In the genomic region with DNA sequence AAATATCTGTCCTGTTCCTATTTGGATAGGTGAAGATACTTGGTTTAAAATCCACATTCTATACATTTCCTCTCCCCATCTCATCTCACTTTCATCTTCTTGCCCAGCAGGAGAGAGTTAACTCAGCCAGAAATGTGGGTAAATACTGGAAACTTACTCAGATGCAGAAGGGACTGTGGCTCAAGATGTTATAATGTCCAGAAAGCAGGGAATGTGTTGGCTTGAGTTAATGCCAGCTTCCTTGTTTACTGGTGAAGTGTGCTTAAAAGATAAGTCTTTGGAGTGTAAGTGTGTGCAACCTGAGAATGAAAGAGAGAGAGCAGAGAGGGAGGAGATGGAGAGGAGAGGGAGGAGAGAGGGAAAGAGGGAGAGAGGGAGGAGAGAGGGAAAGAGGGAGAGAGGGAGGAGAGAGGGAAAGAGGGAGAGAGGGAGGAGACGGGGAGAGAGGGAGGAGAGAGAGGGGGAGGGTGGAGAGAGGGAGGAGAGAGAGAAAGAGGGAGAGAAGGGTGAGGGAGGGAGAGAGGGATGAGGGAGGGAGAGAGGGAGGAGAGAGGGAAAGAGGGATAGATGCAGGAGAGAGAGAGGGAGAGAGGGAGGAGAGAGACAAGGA, we compare ENCODE assay signal across 10 cellular contexts. TPM values are rescaled to one million over a fixed set of nuclear protein-coding genes. Genes with fewer than 3 reads are reported as not detected.
DNase-seq lines count a peak whose midpoint lies in the region; ATAC-seq and TF ChIP-seq lines count a peak whose summit lies in the region.
"Had no signal": no experiment of that assay in that cellular context is flagged by ENCODE, and none has a peak within 500 bp of the region (broad histone marks: within the 10 kb centered on the region; RNA-seq: fewer than 3 reads in every experiment).

No MANE protein-coding gene starts in this region.

- intact Hi-C loops in mucosa of descending colon (cut with DNase I, micrococcal nuclease): no loop called here

- H3K27ac Mint-ChIP-seq in glutamatergic neuron (ENCODE audit: unreplicated experiment): no peak overlapping the region
- H3K27ac Mint-ChIP-seq: activated naive CD4-positive, alpha-beta T cell treated with anti-CD3 and anti-CD28 coated beads, Interleukin-2, amount 10 ng/mL, durations not matched to agents 7 days and 5 days had no signal

- DNase-seq in DMS79 treated with DMSO at 0.1 percent for 48 hours (lab: John Stamatoyannopoulos, UW) (peak; percentile 82), NCI-H2029 (lab: John Stamatoyannopoulos, UW) (peak; percentile 67), cardiac fibroblast (ENCODE audit: low read depth in 2 of 2) (peak; percentile 33 to 58), mucosa of descending colon (peak in 1 of 3 donors; percentile 23), NCI-H1694 (lab: John Stamatoyannopoulos, UW) (no peak), activated gamma-delta T cell (lab: John Stamatoyannopoulos, UW) (no peak), glutamatergic neuron (no peak), NCI-H1930 (lab: John Stamatoyannopoulos, UW) (no peak)
- DNase-seq: activated CD4-positive, alpha-beta T cell treated with anti-CD3 and anti-CD28 coated beads, Interleukin-2, amount 50 U/mL, for 48 hours; activated naive CD4-positive, alpha-beta T cell treated with anti-CD3 and anti-CD28 coated beads, Interleukin-2, amount 10 ng/mL, durations not matched to agents 7 days and 5 days had no signal

- H3K4me3 ChIP-seq in cardiac fibroblast (replicated peaks in 1 of 2; ENCODE audit: low read depth in 2 of 2, low read length in 2 of 2) (no peak overlapping the region), mucosa of descending colon (no peak overlapping the region)

- H3K36me3 ChIP-seq in mucosa of descending colon (ENCODE audit: low read depth): no peaks in the 10 kb centered on the region

- peak; percentile 65 for ATAC-seq in mucosa of descending colon

- peaks cover 15% of the 10 kb centered on the region for H3K4me1 ChIP-seq in mucosa of descending colon (ENCODE audit: low read depth)

- TF ChIP-seq CTCF in cardiac fibroblast (IDR thresholded peaks at IDR 0.05; ENCODE audit: low read depth, low read length): no peak
- TF ChIP-seq CTCF in mucosa of descending colon (IDR thresholded peaks at IDR 0.05): no peak
- no peak for TF ChIP-seq CTCF in glutamatergic neuron (IDR thresholded peaks at IDR 0.05; ENCODE audit: partially characterized antibody, unreplicated experiment)

- H3K9me3 Mint-ChIP-seq in glutamatergic neuron (ENCODE audit: unreplicated experiment): peaks cover 2% of the 10 kb centered on the region
- H3K9me3 Mint-ChIP-seq: activated naive CD4-positive, alpha-beta T cell treated with anti-CD3 and anti-CD28 coated beads, Interleukin-2, amount 10 ng/mL, durations not matched to agents 7 days and 5 days had no signal

- no peaks in the 10 kb centered on the region for H3K27me3 Mint-ChIP-seq in glutamatergic neuron (ENCODE audit: unreplicated experiment)

- no peaks in the 10 kb centered on the region for H3K4me1 Mint-ChIP-seq in glutamatergic neuron (ENCODE audit: low read depth, unreplicated experiment)

- no peaks in the 10 kb centered on the region for H3K9me3 ChIP-seq in mucosa of descending colon

- no peak overlapping the region for H3K4me3 Mint-ChIP-seq in glutamatergic neuron (ENCODE audit: unreplicated experiment)
- H3K4me3 Mint-ChIP-seq: activated naive CD4-positive, alpha-beta T cell treated with anti-CD3 and anti-CD28 coated beads, Interleukin-2, amount 10 ng/mL, durations not matched to agents 7 days and 5 days had no signal

- no peaks in the 10 kb centered on the region for H3K36me3 Mint-ChIP-seq in glutamatergic neuron (ENCODE audit: unreplicated experiment)
- H3K36me3 Mint-ChIP-seq: activated naive CD4-positive, alpha-beta T cell treated with anti-CD3 and anti-CD28 coated beads, Interleukin-2, amount 10 ng/mL, durations not matched to agents 7 days and 5 days had no signal

RNA-seq across cellular contexts. Expression of gene SNRPF, which starts 22.0 kb away (rescaled TPM):
- total RNA-seq in mucosa of descending colon: 10 to 100 TPM; 12.2 to 21.5 (median 13.7) TPM
- total RNA-seq in glutamatergic neuron (ENCODE audit: unreplicated experiment): 38.5 TPM

RNA-seq across cellular contexts. Expression of gene NTN4, which starts 46.2 kb away (rescaled TPM):
- total RNA-seq in mucosa of descending colon (10 to 100 TPM; 15.9 to 34.7 (median 19.8) TPM), glutamatergic neuron (ENCODE audit: unreplicated experiment) (0.59 TPM)

Comparison
In these comparisons a context has a peak if more than half of its experiments do, and no peak if none do; other contexts are left out.
1. DNase-seq: peak in DMS79 treated with DMSO at 0.1 percent for 48 hours (single experiment), NCI-H2029 (single experiment) and cardiac fibroblast (2 of 2); none in NCI-H1694 (single experiment), activated gamma-delta T cell (single experiment), glutamatergic neuron (single experiment) and NCI-H1930 (0 of 2).
2. RNA of gene NTN4, which starts 46.2 kb away (total RNA-seq): 15.9 to 34.7 TPM in mucosa of descending colon; 0.59 TPM in glutamatergic neuron (single experiment); every median in the first group is over 10 times any median in the second.